ENCODE assay signal across 30 cellular contexts in the genomic region with DNA sequence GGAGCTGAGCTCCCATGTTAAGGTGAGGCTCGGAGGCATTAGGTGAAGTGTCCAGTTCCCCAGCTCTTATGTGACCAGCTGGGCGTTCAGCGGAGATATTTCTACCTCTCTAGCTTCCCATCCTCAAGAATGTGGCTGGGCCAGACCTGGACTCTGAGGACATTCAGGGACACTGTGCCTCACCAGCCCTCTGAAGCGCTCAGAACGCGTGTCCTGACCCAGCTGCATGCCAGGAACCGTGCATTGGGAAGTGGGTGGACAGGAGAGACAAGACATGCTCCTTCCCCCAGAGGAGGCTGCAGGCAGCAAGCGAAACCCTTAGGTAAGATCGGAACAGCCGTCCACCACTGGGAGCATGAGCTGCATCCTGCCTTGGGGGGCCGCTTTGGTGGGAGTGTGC. TPM values are rescaled to one million over a fixed set of nuclear protein-coding genes. Genes with fewer than 3 reads are reported as not detected.
DNase-seq lines count a peak whose midpoint lies in the region; ATAC-seq, FAIRE-seq and TF ChIP-seq lines count a peak whose summit lies in the region.
"Had no signal": no experiment of that assay in that cellular context is flagged by ENCODE, and none has a peak within 500 bp of the region (broad histone marks: within the 10 kb centered on the region; RNA-seq: fewer than 3 reads in every experiment).

No MANE protein-coding gene starts in this region.

- H4K20me1 ChIP-seq in H1 (replicated peaks in 1 of 2; ENCODE audit: control insufficient read depth in 1 of 2, insufficient read depth in 2 of 2, low read length in 2 of 2) = no peaks in the 10 kb centered on the region
- H4K20me1 ChIP-seq in neural cell (ENCODE audit: insufficient read depth) = no peaks in the 10 kb centered on the region

- H2BK15ac ChIP-seq in H1 (ENCODE audit: low read length) = no peak overlapping the region

- no peaks in the 10 kb centered on the region for H3K9me3 ChIP-seq in H1 (ENCODE audit: insufficient read depth in 2 of 2, low read depth in 1 of 2, low read length in 1 of 2)
- peaks cover 6% of the 10 kb centered on the region for H3K9me3 ChIP-seq in neural cell (ENCODE audit: low read length)
- peaks cover 0 to 8% (median 0%) of the 10 kb centered on the region in 3 donors for H3K9me3 ChIP-seq in body of pancreas
- H3K9me3 ChIP-seq: SJSA1 had no signal

- H3K18ac ChIP-seq in H1 (ENCODE audit: extremely low read depth, low read length) = peak overlapping the region; percentile 48; the same call in 1 of the 2 replicates

- H2BK20ac ChIP-seq in H1 (ENCODE audit: low read length) = no peak overlapping the region

- H3K79me1 ChIP-seq in H1 (ENCODE audit: low read depth, low read length) = no peaks in the 10 kb centered on the region

- TF ChIP-seq CTCF in H1 (IDR thresholded peaks at IDR 0.05; ENCODE audit: control extremely low read depth in 1 of 3, insufficient read depth in 1 of 3, low read depth in 1 of 3, low read length in 3 of 3) (no peak), neural cell (IDR thresholded peaks at IDR 0.05; ENCODE audit: poor library complexity, severe bottlenecking) (no peak), GM13976 (IDR thresholded peaks at IDR 0.05; ENCODE audit: borderline replicate concordance, control extremely low read depth, extremely low read depth, insufficient read depth, missing control alignments) (no peak), GM13977 (IDR thresholded peaks at IDR 0.05; ENCODE audit: extremely low read depth, insufficient read depth, missing control alignments) (no peak), body of pancreas (IDR thresholded peaks at IDR 0.05) (no peak)

- no peak for DNase-seq in Right ventricle myocardium superior
- no peak for DNase-seq in left cardiac atrium
- no peak for DNase-seq in H1 (ENCODE audit: low read depth in 1 of 2, low spot score in 2 of 2)
- DNase-seq in GM13976 (ENCODE audit: low spot score) = no peak
- DNase-seq in GM13977 (ENCODE audit: low spot score) = no peak
- DNase-seq in body of pancreas = no peak
- DNase-seq: activated CD4-positive, alpha-beta T cell treated with anti-CD3 and anti-CD28 coated beads for 36 hours; activated effector memory CD4-positive, alpha-beta T cell treated with Interleukin-2 at 50 U/mL for 16 hours; activated T-cell treated with anti-CD3 and anti-CD28 coated beads for 4 hours; AML-193; foreskin fibroblast; GOT3; heart right ventricle; kidney glomerular epithelial cell; NCI-H1048; NCI-H446 treated with DMSO at 0.1 percent for 48 hours; psoas muscle; sigmoid colon; stimulated activated CD4-positive, alpha-beta T cell treated with anti-CD3 and anti-CD28 coated beads, Interleukin-4, amount 100 ng/mL, for 4 hours; T-helper 9 cell; upper lobe of left lung had no signal

- no peak overlapping the region for H4K5ac ChIP-seq in H1 (ENCODE audit: insufficient read length, low read depth, low read length)

- H2BK5ac ChIP-seq in H1 (ENCODE audit: low read depth, low read length) = no peak overlapping the region

- H3K4me2 ChIP-seq in H1 (ENCODE audit: insufficient read depth in 1 of 2, low read depth in 2 of 2, low read length in 2 of 2) = no peak overlapping the region
- H3K4me2 ChIP-seq in neural cell (ENCODE audit: low read length) = no peak overlapping the region

- no peaks in the 10 kb centered on the region for H3K23me2 ChIP-seq in H1 (ENCODE audit: low read depth, low read length)

- no peak overlapping the region for H3K14ac ChIP-seq in H1 (ENCODE audit: insufficient read length)

- H3K36me3 ChIP-seq in H1 (ENCODE audit: control insufficient read depth in 2 of 4, insufficient read depth in 4 of 4, low read length in 3 of 4) (no peaks in the 10 kb centered on the region), neural cell (ENCODE audit: insufficient read depth, low read length) (no peaks in the 10 kb centered on the region), body of pancreas (replicated peaks in 1 of 2; ENCODE audit: insufficient read depth in 1 of 2, low read depth in 2 of 2) (no peaks in the 10 kb centered on the region)
- H3K36me3 ChIP-seq: heart right ventricle, sigmoid colon, SJSA1, upper lobe of left lung had no signal

- no peak for TF ChIP-seq EP300 in H1 (IDR thresholded peaks at IDR 0.05; ENCODE audit: borderline replicate concordance in 1 of 2, low read depth in 2 of 2, low read length in 2 of 2)
- no peak for TF ChIP-seq EP300 in neural cell (conservative IDR thresholded peaks at IDR 0.05; ENCODE audit: poor library complexity, severe bottlenecking)

- 72% methylated on average over 11 of the region's 11 CpGs; no CpG with 5 or more reads in 1 of the 2 experiments for WGBS in H1 (ENCODE audit: extremely low coverage in 1 of 2, insufficient coverage in 1 of 2, insufficient read length in 1 of 2, insufficient replicate concordance in 2 of 2, low coverage in 1 of 2, low lambda C conversion rate in 2 of 2, missing lambda C conversion rate in 1 of 2), 2 experiments
- WGBS in body of pancreas, 2 donors = 74 to 83% methylated on average over 10 to 11 of the region's 11 CpGs

- POLR2A ChIA-PET in H1 (lab: Charles Lee; ENCODE audit: partially characterized antibody) = no interaction called here

- TF ChIP-seq POLR2A in H1 (IDR thresholded peaks at IDR 0.05; ENCODE audit: control extremely low read depth in 1 of 2, low read depth in 2 of 2, low read length in 2 of 2) = no peak
- TF ChIP-seq POLR2A in body of pancreas (IDR thresholded peaks at IDR 0.05) = no peak

- H3K27me3 ChIP-seq in H1 (replicated peaks in 1 of 4; ENCODE audit: control insufficient read depth in 3 of 4, extremely low read depth in 1 of 4, insufficient read depth in 3 of 4, low read length in 3 of 4) = no peaks in the 10 kb centered on the region
- H3K27me3 ChIP-seq in neural cell (ENCODE audit: insufficient read depth, low read depth, low read length) = no peaks in the 10 kb centered on the region
- H3K27me3 ChIP-seq in body of pancreas = no peaks in the 10 kb centered on the region
- H3K27me3 ChIP-seq: heart right ventricle, sigmoid colon, upper lobe of left lung had no signal

- ATAC-seq in Right ventricle myocardium superior (ENCODE audit: poor library complexity) (peak; percentile 42), left cardiac atrium (no peak), body of pancreas (no peak), HG02885 (IDR thresholded peaks at IDR 0.05; ENCODE audit: poor library complexity, unreplicated experiment) (no peak)
- ATAC-seq: activated CD4-positive, alpha-beta T cell treated with anti-CD3 and anti-CD28 coated beads for 36 hours; esophagus mucosa had no signal

- no peak overlapping the region for H2BK120ac ChIP-seq in H1 (replicated peaks; ENCODE audit: low read depth, low read length)

- H3K9ac ChIP-seq in H1 (replicated peaks in 1 of 4; ENCODE audit: extremely low read depth in 1 of 4, low read depth in 3 of 4, low read length in 3 of 4) (no peak overlapping the region), neural cell (ENCODE audit: low read length) (peak overlapping the region; percentile 31)

- H3K79me2 ChIP-seq in H1 (ENCODE audit: control insufficient read depth in 1 of 2, insufficient read depth in 2 of 2, low read length in 2 of 2) (no peaks in the 10 kb centered on the region), neural cell (replicated peaks; ENCODE audit: insufficient read depth, low read length) (no peaks in the 10 kb centered on the region)

- no peaks in the 10 kb centered on the region for H3K9me2 ChIP-seq in neural cell (ENCODE audit: insufficient read depth, low read length)

- no peak overlapping the region for H2AK5ac ChIP-seq in H1 (ENCODE audit: low read depth, low read length)

- H2AFZ ChIP-seq in H1 (ENCODE audit: low read length) (no peak overlapping the region), neural cell (ENCODE audit: low read depth, low read length) (no peak overlapping the region)

- no peak overlapping the region for H2BK12ac ChIP-seq in H1 (ENCODE audit: low read depth, low read length)

- H3K4me1 ChIP-seq in H1 (replicated peaks in 1 of 4; ENCODE audit: control insufficient read depth in 3 of 4, insufficient read depth in 4 of 4, low read length in 3 of 4) (peaks cover 0 to 6% (median 1%) of the 10 kb centered on the region in 4 experiments; a peak in 1 of 7 replicates), body of pancreas (no peaks in the 10 kb centered on the region)
- H3K4me1 ChIP-seq: psoas muscle, sigmoid colon, SJSA1, upper lobe of left lung had no signal

- no peak overlapping the region for H3K56ac ChIP-seq in H1 (replicated peaks; ENCODE audit: insufficient read length, low read depth, low read length)

- in situ Hi-C loops in GM13976 (cut with MboI; ENCODE audit: low sequenced_read_pairs, unreplicated experiment) = loop anchor here (25.0 kb wide), 1 partner anchor 1615 kb away; no protein-coding TSS in a partner anchor
- in situ Hi-C loops in GM13977 (cut with MboI; ENCODE audit: low pct_unique_long_range_greater_than_20kb, low sequenced_read_pairs, unreplicated experiment) = loop anchor here (25.0 kb wide), 1 partner anchor 1590 kb away; the partner anchor contains the start of genes ACTR1B and C2orf92

- H4K8ac ChIP-seq in H1 (ENCODE audit: extremely low read depth, insufficient read depth, low read length) = peak overlapping the region; percentile 77; the same call in 1 of the 2 replicates

- no peak overlapping the region for H3K23ac ChIP-seq in H1 (ENCODE audit: insufficient read length)

- H3K4me3 ChIP-seq in H1 (ENCODE audit: extremely low read depth in 1 of 4, insufficient read depth in 2 of 4, low read depth in 3 of 4, low read length in 4 of 4) (no peak overlapping the region), neural cell (ENCODE audit: low read length) (no peak overlapping the region), body of pancreas (no peak overlapping the region)
- H3K4me3 ChIP-seq: heart right ventricle, psoas muscle, sigmoid colon, SJSA1, upper lobe of left lung had no signal

- H3K27ac ChIP-seq in H1 (ENCODE audit: low read depth, low read length) = no peak overlapping the region
- H3K27ac ChIP-seq in neural cell (ENCODE audit: low read length) = peak overlapping the region; percentile 58
- H3K27ac ChIP-seq in body of pancreas = no peak overlapping the region
- H3K27ac ChIP-seq: psoas muscle, sigmoid colon, SJSA1, upper lobe of left lung had no signal

- no peak for TF ChIP-seq RAD21 in H1 (IDR thresholded peaks at IDR 0.05 in 1 of 2, conservative IDR thresholded peaks at IDR 0.05 in 1 of 2; ENCODE audit: low read depth in 2 of 2, low read length in 2 of 2)
- TF ChIP-seq RAD21 in neural cell (conservative IDR thresholded peaks at IDR 0.05) = no peak

- no peak for FAIRE-seq in H1 (lab: Jason Lieb, UNC)
- FAIRE-seq: A204.1 had no signal

- CTCF ChIA-PET in H1 (lab: Charles Lee; ENCODE audit: partially characterized antibody) = interaction anchor here (0.8 to 1.8 kb wide), 7 partner anchors 9 to 102 kb away, joined by 3 to 9 read pairs (median 4); no protein-coding TSS in a partner anchor

- no peak overlapping the region for H3K4ac ChIP-seq in H1 (replicated peaks; ENCODE audit: insufficient read length, low read depth, low read length)

- no peak overlapping the region for H4K91ac ChIP-seq in H1 (replicated peaks; ENCODE audit: insufficient read length, low read length)

- no peaks in the 10 kb centered on the region for H3F3A ChIP-seq in neural cell (ENCODE audit: insufficient read depth, low read length, poor library complexity, severe bottlenecking)

- intact Hi-C loops in Right ventricle myocardium superior (cut with DNase I) (no loop called here), left cardiac atrium (cut with DNase I) (loop anchor here in 1 of 2 donors (5.0 kb wide), 1 partner anchor 40 kb away; no protein-coding TSS in a partner anchor), body of pancreas (cut with DNase I) (no loop called here)

RNA-seq across cellular contexts. Expression of gene GPAT2, which starts 38.0 kb away (rescaled TPM):
- 6.4 TPM for total RNA-seq in Right ventricle myocardium superior
- 1 to 10 TPM; 6.8 to 8.3 TPM for total RNA-seq in left cardiac atrium
- total RNA-seq in H1 (2021; fragmentation: NEBNext Ultra II Directional; extraction: Animal tissue kit (Norgen Biotek cat#: 25700)) = 0.63 and 1.0 TPM in 2 replicates
- polyA plus RNA-seq in H1 (2011; rRNA removed) = 0.26 and 0.69 TPM in 2 replicates
- polyA plus RNA-seq in H1 (2011; cell fraction: cytosol; rRNA removed) = 0.44 TPM
- polyA plus RNA-seq in H1 (2011; cell fraction: nucleus; rRNA removed) = 2.2 TPM
- polyA plus RNA-seq in H1 (2012, experiment 1 of 2) = 0.28 to 0.81 TPM (median 0.46 TPM) in 4 replicates
- 0.46 TPM for polyA plus RNA-seq in H1 (2012, experiment 2 of 2)
- 0.51 TPM for polyA plus RNA-seq in H1 (2013, experiment 1 of 2)
- 0.42 TPM for polyA plus RNA-seq in H1 (2013, experiment 2 of 2)
- 0.10 and 0.66 TPM in 2 replicates for polyA minus RNA-seq in H1 (2011; rRNA and poly(A)+ RNA removed)
- 1.3 TPM for polyA minus RNA-seq in H1 (2011; cell fraction: cytosol; rRNA and poly(A)+ RNA removed)
- 0.80 TPM for polyA minus RNA-seq in H1 (2011; cell fraction: nucleus; rRNA and poly(A)+ RNA removed)
- not detected in 2 replicates for polyA plus RNA-seq in neural cell
- not detected in 2 replicates for polyA minus RNA-seq in neural cell
- total RNA-seq in body of pancreas = 1 to 10 TPM; 1.6 to 2.0 TPM
- total RNA-seq: Daoy, HT1080, myocyte, SJSA1 had no signal

RNA-seq across cellular contexts. Expression of gene ADRA2B, which starts 43.6 kb away (rescaled TPM):
- 6.4 TPM for total RNA-seq in Right ventricle myocardium superior
- total RNA-seq in left cardiac atrium = 1 to 10 TPM; 1.6 to 2.3 TPM
- total RNA-seq in H1 (2021; fragmentation: NEBNext Ultra II Directional; extraction: Animal tissue kit (Norgen Biotek cat#: 25700)) = 6.5 and 6.6 TPM in 2 replicates
- polyA plus RNA-seq in H1 (2011; rRNA removed) = 5.8 and 8.3 TPM in 2 replicates
- polyA plus RNA-seq in H1 (2011; cell fraction: cytosol; rRNA removed) = 6.6 TPM
- polyA plus RNA-seq in H1 (2011; cell fraction: nucleus; rRNA removed) = 14.4 TPM
- polyA plus RNA-seq in H1 (2012, experiment 1 of 2) = 3.3 to 6.4 TPM (median 5.3 TPM) in 4 replicates
- 4.8 TPM for polyA plus RNA-seq in H1 (2012, experiment 2 of 2)
- polyA plus RNA-seq in H1 (2013, experiment 1 of 2) = 3.7 TPM
- polyA plus RNA-seq in H1 (2013, experiment 2 of 2) = 4.0 TPM
- 4.4 and 4.9 TPM in 2 replicates for polyA minus RNA-seq in H1 (2011; rRNA and poly(A)+ RNA removed)
- 6.7 TPM for polyA minus RNA-seq in H1 (2011; cell fraction: cytosol; rRNA and poly(A)+ RNA removed)
- polyA minus RNA-seq in H1 (2011; cell fraction: nucleus; rRNA and poly(A)+ RNA removed) = 6.8 TPM
- polyA plus RNA-seq in neural cell = not detected in 2 replicates
- polyA minus RNA-seq in neural cell = not detected in 2 replicates
- total RNA-seq in body of pancreas = under 1 TPM; under 0.01 to 0.26 TPM
- total RNA-seq: CD4-positive, alpha-beta memory T cell; Daoy; esophagus mucosa; HT1080; myocyte; SJSA1 had no signal
- polyA plus RNA-seq: CD4-positive, alpha-beta memory T cell had no signal
